Comparison of ENCODE assay signal across 15 cellular contexts in the genomic region with DNA sequence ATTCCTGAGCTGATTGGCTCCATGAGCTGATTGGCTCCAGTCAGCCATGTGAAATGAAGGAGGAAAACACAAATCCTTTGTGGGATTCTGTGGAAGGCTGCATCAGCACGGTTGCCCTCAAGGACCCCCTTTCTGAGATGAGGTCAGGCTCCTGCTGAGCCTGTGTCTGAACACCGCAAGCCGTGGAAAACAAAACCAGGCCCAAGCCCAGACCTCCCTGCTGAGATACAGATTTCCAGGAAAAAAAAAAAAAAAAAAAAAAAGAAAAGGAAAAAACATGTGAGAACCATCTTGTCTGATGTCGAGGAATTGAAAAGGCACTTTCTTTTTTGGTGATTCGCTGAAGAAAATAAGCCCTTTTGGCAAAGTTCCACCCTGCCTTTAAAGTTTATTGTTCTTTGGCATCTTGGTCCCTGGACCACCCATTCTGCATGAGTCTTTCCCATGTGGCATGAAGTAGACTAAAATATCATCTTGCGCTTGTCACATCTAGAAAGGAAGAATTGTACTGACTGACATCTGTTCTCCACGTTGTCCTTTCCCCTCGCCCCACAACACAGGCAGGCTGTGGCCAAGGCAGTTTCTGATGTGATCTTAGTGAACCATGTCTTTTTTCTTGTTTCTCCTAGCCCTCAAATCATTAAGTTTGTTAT.
DNase-seq lines count a peak whose midpoint lies in the region; FAIRE-seq and TF ChIP-seq lines count a peak whose summit lies in the region.
"Had no signal": no experiment of that assay in that cellular context is flagged by ENCODE, and none has a peak within 500 bp of the region (broad histone marks: within the 10 kb centered on the region; RNA-seq: fewer than 3 reads in every experiment).

No MANE protein-coding gene starts in this region.

- no peaks in the 10 kb centered on the region for H3K9me1 ChIP-seq in endothelial cell of umbilical vein (replicated peaks; ENCODE audit: control insufficient read depth, extremely low read depth, insufficient read depth, low read length)

- no peaks in the 10 kb centered on the region for H3K36me3 ChIP-seq in BLaER1 treated with 17β-estradiol and CSF1 and Interleukin-3, amounts not matched to agents 10 nM and 100 nM
- no peaks in the 10 kb centered on the region for H3K36me3 ChIP-seq in endothelial cell of umbilical vein (ENCODE audit: control insufficient read depth in 2 of 2, extremely low read depth in 1 of 2, insufficient read depth in 2 of 2, low read length in 2 of 2)
- H3K36me3 ChIP-seq: lower lobe of right lung had no signal

- peaks cover 15 to 29% (median 22%) of the 10 kb centered on the region in 10 experiments for H3K4me1 ChIP-seq in BLaER1 treated with 17β-estradiol and CSF1 and Interleukin-3, amounts not matched to agents 10 nM and 100 nM
- peaks cover 31% of the 10 kb centered on the region for H3K4me1 ChIP-seq in endothelial cell of umbilical vein (ENCODE audit: control insufficient read depth, extremely low read depth, insufficient read depth, low read length)
- H3K4me1 ChIP-seq: lower lobe of right lung had no signal

- no TSS peak for BruUV-seq in endothelial cell of umbilical vein (replicated peaks; lab: Mats Ljungman, UMichigan)

- H3K27me3 ChIP-seq in BLaER1 treated with 17β-estradiol and CSF1 and Interleukin-3, amounts not matched to agents 10 nM and 100 nM: no peaks in the 10 kb centered on the region
- H3K27me3 ChIP-seq in endothelial cell of umbilical vein (ENCODE audit: control insufficient read depth in 2 of 2, insufficient read depth in 2 of 2, low read length in 2 of 2): no peaks in the 10 kb centered on the region

- H3K4me1 Mint-ChIP-seq in neural crest cell: peaks cover 17% of the 10 kb centered on the region

- CTCF ChIA-PET in endothelial cell of umbilical vein (lab: Charles Lee): interaction anchor here (1.2 kb wide), 1 partner anchor 20 kb away, joined by 3 read pairs; no protein-coding TSS in a partner anchor

- H4K20me1 ChIP-seq in BLaER1 treated with 17β-estradiol and CSF1 and Interleukin-3, amounts not matched to agents 10 nM and 100 nM: no peaks in the 10 kb centered on the region
- H4K20me1 ChIP-seq in endothelial cell of umbilical vein (replicated peaks; ENCODE audit: control insufficient read depth, extremely low read depth, insufficient read depth, low read length): no peaks in the 10 kb centered on the region

- peaks cover 2% of the 10 kb centered on the region for H3K27me3 Mint-ChIP-seq in neural crest cell (ENCODE audit: low read depth)

- no peak overlapping the region for H3K4me3 ChIP-seq in BLaER1 treated with 17β-estradiol and CSF1 and Interleukin-3, amounts not matched to agents 10 nM and 100 nM
- no peak overlapping the region for H3K4me3 ChIP-seq in endothelial cell of umbilical vein (replicated peaks in 1 of 3; ENCODE audit: insufficient read depth in 1 of 3, low read depth in 1 of 3, low read length in 3 of 3)
- H3K4me3 ChIP-seq: lower lobe of right lung had no signal

- H3K9ac ChIP-seq in BLaER1 treated with 17β-estradiol and CSF1 and Interleukin-3, amounts not matched to agents 10 nM and 100 nM: no peak overlapping the region
- no peak overlapping the region for H3K9ac ChIP-seq in endothelial cell of umbilical vein (replicated peaks; ENCODE audit: extremely low read depth, insufficient read depth, low read length)

- H3K9me3 Mint-ChIP-seq in neural crest cell: no peaks in the 10 kb centered on the region

- H3K36me3 Mint-ChIP-seq in neural crest cell (ENCODE audit: low read depth): no peaks in the 10 kb centered on the region

- H3K4me2 ChIP-seq in BLaER1 treated with 17β-estradiol and CSF1 and Interleukin-3, amounts not matched to agents 10 nM and 100 nM: peak overlapping the region; percentile 40 to 77 (median 56); a peak in 20 of 22 replicates
- H3K4me2 ChIP-seq in endothelial cell of umbilical vein (ENCODE audit: insufficient read depth, low read length): no peak overlapping the region

- dilution Hi-C loops in endothelial cell of umbilical vein (cut with MboI; ENCODE audit: extremely low pct_ligation_motif_present, low sequenced_read_pairs): no loop called here

- H3K27ac ChIP-seq in BLaER1 treated with 17β-estradiol and CSF1 and Interleukin-3, amounts not matched to agents 10 nM and 100 nM: peak overlapping the region in 5 of 11 experiments; percentile 12 to 37 (median 15); a peak in 3 of 22 replicates
- H3K27ac ChIP-seq in endothelial cell of umbilical vein (ENCODE audit: insufficient read depth, low read depth, low read length): no peak overlapping the region
- H3K27ac ChIP-seq: lower lobe of right lung had no signal

- no peak for TF ChIP-seq CTCF in endothelial cell of umbilical vein (IDR thresholded peaks at IDR 0.05; ENCODE audit: extremely low read depth in 1 of 2, insufficient read depth in 1 of 2, low read depth in 1 of 2, low read length in 2 of 2)
- no peak for TF ChIP-seq CTCF in neural crest cell (conservative IDR thresholded peaks at IDR 0.05)

- H3K79me2 ChIP-seq in endothelial cell of umbilical vein (ENCODE audit: control insufficient read depth, insufficient read depth, low read length): no peaks in the 10 kb centered on the region

- peaks cover 0 to 6% (median 0%) of the 10 kb centered on the region in 11 experiments; a peak in 2 of 22 replicates for H3K9me3 ChIP-seq in BLaER1 treated with 17β-estradiol and CSF1 and Interleukin-3, amounts not matched to agents 10 nM and 100 nM (replicated peaks in 1 of 11)
- no peaks in the 10 kb centered on the region for H3K9me3 ChIP-seq in endothelial cell of umbilical vein (replicated peaks; ENCODE audit: control insufficient read depth, insufficient read depth, low read length)
- H3K9me3 ChIP-seq: lower lobe of right lung had no signal

- TF ChIP-seq POLR2A in endothelial cell of umbilical vein (IDR thresholded peaks at IDR 0.05; ENCODE audit: low read depth, low read length): no peak

- intact Hi-C loops in endothelial cell of umbilical vein (cut with micrococcal nuclease): no loop called here

- DNase-seq in RPMI7951 (ENCODE audit: low read depth): peak; percentile 58
- no peak for DNase-seq in endothelial cell of umbilical vein (ENCODE audit: low read depth, low spot score)
- DNase-seq in neural crest cell (ENCODE audit: low read depth, low spot score): no peak
- no peak for DNase-seq in cortex of kidney (lab: John Stamatoyannopoulos, UW)
- DNase-seq in stimulated activated CD4-positive, alpha-beta T cell treated with anti-CD3 and anti-CD28 coated beads, Interleukin-4, amount 100 ng/mL, for 24 hours: no peak
- DNase-seq in mesenteric fat pad (ENCODE audit: low spot score): no peak
- DNase-seq in NCI-H1105 (lab: John Stamatoyannopoulos, UW): no peak
- DNase-seq: activated naive CD4-positive, alpha-beta T cell treated with anti-CD3 and anti-CD28 coated beads, Interleukin-2, amount 50 U/mL, for 16 hours; HCEC 1CT; lower lobe of right lung; NCI-H1930; NCI-H510A treated with DMSO at 0.1 percent for 48 hours had no signal

- POLR2A ChIA-PET in endothelial cell of umbilical vein (lab: Charles Lee): no interaction called here

- peak overlapping the region; percentile 10 for H3K4me3 Mint-ChIP-seq in neural crest cell

- peak overlapping the region; percentile 36 for H2AFZ ChIP-seq in endothelial cell of umbilical vein (ENCODE audit: low read depth, low read length)

- H3K27ac Mint-ChIP-seq in neural crest cell (ENCODE audit: unreplicated experiment): peak overlapping the region; percentile 89

- no peak for FAIRE-seq in endothelial cell of umbilical vein (lab: Jason Lieb, UNC)
- FAIRE-seq: bronchial epithelial cell, G401.6 had no signal

TF ChIP-seq in endothelial cell of umbilical vein, 7 proteins besides CTCF, POLR2A, EP300 and RAD21:
- TF ChIP-seq JUN (IDR thresholded peaks at IDR 0.05; ENCODE audit: borderline replicate concordance, insufficient read depth, insufficient read length, low read depth) (no peak), EZH2 (IDR thresholded peaks at IDR 0.05; ENCODE audit: borderline replicate concordance, low read depth, low read length, severe bottlenecking) (no peak), MYC (IDR thresholded peaks at IDR 0.05; ENCODE audit: low read depth, low read length) (no peak), GATA2 (IDR thresholded peaks at IDR 0.05; ENCODE audit: insufficient read depth, insufficient read length, low read depth, low read length) (no peak), POLR2AphosphoS5 (IDR thresholded peaks at IDR 0.05; ENCODE audit: insufficient read depth, low read depth, low read length) (no peak), FOS (IDR thresholded peaks at IDR 0.05; ENCODE audit: borderline replicate concordance, insufficient read depth, low read length) (no peak)
- TF ChIP-seq, protein P1, sequence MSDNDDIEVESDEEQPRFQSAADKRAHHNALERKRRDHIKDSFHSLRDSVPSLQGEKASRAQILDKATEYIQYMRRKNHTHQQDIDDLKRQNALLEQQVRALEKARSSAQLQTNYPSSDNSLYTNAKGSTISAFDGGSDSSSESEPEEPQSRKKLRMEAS (IDR thresholded peaks at IDR 0.05; ENCODE audit: insufficient read depth, insufficient read length): no peak
